In genomic region chr11:72984448-72985077, GRCh38 we compare ENCODE assay signal across 13 cellular contexts.
"Had no signal": no experiment of that assay in that cellular context is flagged by ENCODE, and none has a peak within 500 bp of the region (broad histone marks: within the 10 kb centered on the region; RNA-seq: fewer than 3 reads in every experiment).

No MANE protein-coding gene starts in this region.

- H3K27ac ChIP-seq: ovary, tibial nerve, vagina had no signal

- FAIRE-seq: astrocyte, keratinocyte had no signal

- H3K4me1 ChIP-seq: vagina had no signal

- DNase-seq: activated CD4-positive, CD25-positive, alpha-beta regulatory T cell treated with anti-CD3 and anti-CD28 coated beads, Interleukin-2, amount 50 U/mL, for 72 hours; activated naive CD4-positive, alpha-beta T cell treated with Interleukin-2 at 50 U/mL for 16 hours; erythroblast; ovary; stimulated activated CD4-positive, alpha-beta T cell treated with anti-CD3 and anti-CD28 coated beads, Interleukin-4, amount 100 ng/mL, for 24 hours; stimulated activated naive CD4-positive, alpha-beta T cell; substantia nigra had no signal

- H3K27me3 ChIP-seq: ovary, tibial nerve, vagina had no signal

- H3K4me3 ChIP-seq: ovary, tibial nerve, vagina had no signal

- ATAC-seq: left lobe of liver; natural killer cell treated with Interleukin-12 subunit alpha and Interleukin-12 subunit beta and Interleukin-15 and Interleukin-18, amount 100 ng/mL, for 72 hours had no signal

- H3K27me3 Mint-ChIP-seq: natural killer cell treated with Interleukin-12 subunit alpha and Interleukin-12 subunit beta and Interleukin-15 and Interleukin-18, amount 100 ng/mL, for 72 hours had no signal

- H3K9me3 ChIP-seq: ovary, tibial nerve, vagina had no signal

- H3K9me3 Mint-ChIP-seq: natural killer cell treated with Interleukin-12 subunit alpha and Interleukin-12 subunit beta and Interleukin-15 and Interleukin-18, amount 100 ng/mL, for 72 hours had no signal

- H3K36me3 ChIP-seq: ovary had no signal

- H3K4me3 Mint-ChIP-seq: natural killer cell treated with Interleukin-12 subunit alpha and Interleukin-12 subunit beta and Interleukin-15 and Interleukin-18, amount 100 ng/mL, for 72 hours had no signal
